Comparison of ENCODE assay signal across 29 cellular contexts in genomic region chr1:36080801-36081200, GRCh38. TPM values are rescaled to one million over a fixed set of nuclear protein-coding genes. Genes with fewer than 3 reads are reported as not detected.
"Had no signal": no experiment of that assay in that cellular context is flagged by ENCODE, and none has a peak within 500 bp of the region (broad histone marks: within the 10 kb centered on the region; RNA-seq: fewer than 3 reads in every experiment).

No MANE protein-coding gene starts in this region.

- H3K36me3 Mint-ChIP-seq: activated CD8-positive, alpha-beta memory T cell treated with anti-CD3 and anti-CD28 coated beads, Interleukin-2, amount 10 ng/mL, durations not matched to agents 7 days and 5 days; activated naive CD4-positive, alpha-beta T cell treated with anti-CD3 and anti-CD28 coated beads, Interleukin-2, amount 50 U/mL, for 24 hours; T-cell had no signal

- FAIRE-seq: bronchial epithelial cell, TTC549 had no signal

- H3K27me3 ChIP-seq: Peyer's patch had no signal

- H3K4me1 Mint-ChIP-seq: activated B cell treated with CpG ODN at 0.5 μM for 24 hours; activated CD4-positive, alpha-beta T cell treated with anti-CD3 and anti-CD28 coated beads, Interleukin-2, amount 10 ng/mL, durations not matched to agents 24 days and 14 days; activated naive CD4-positive, alpha-beta T cell treated with anti-CD3 and anti-CD28 coated beads, Interleukin-2, amount 50 U/mL, for 24 hours had no signal

- H3K27ac ChIP-seq: Peyer's patch had no signal

- H3K4me3 Mint-ChIP-seq: activated B cell treated with CpG ODN at 0.5 μM for 24 hours; activated CD4-positive, alpha-beta T cell treated with anti-CD3 and anti-CD28 coated beads, Interleukin-2, amount 10 ng/mL, durations not matched to agents 24 days and 14 days; activated CD8-positive, alpha-beta memory T cell treated with anti-CD3 and anti-CD28 coated beads, Interleukin-2, amount 10 ng/mL, durations not matched to agents 7 days and 5 days; activated naive CD4-positive, alpha-beta T cell treated with anti-CD3 and anti-CD28 coated beads, Interleukin-2, amount 50 U/mL, for 24 hours; activated T-cell treated with anti-CD3 and anti-CD28 coated beads, Interleukin-2, amount 50 U/mL, for 24 hours; activated T-helper 1 cell treated with anti-CD3 and anti-CD28 coated beads, Interleukin-12 subunit alpha, Interleukin-12 subunit beta, Interleukin-2, Interleukin-4 antibody, amounts not matched to agents 30 ng/mL and 10 ng/mL and 1 ng/mL, durations not matched to agents 14 hours and 24 hours and 36 hours; T-cell had no signal

- H3K9me3 ChIP-seq: Peyer's patch had no signal

- H3K4me3 ChIP-seq: Peyer's patch had no signal

- H3K9me3 Mint-ChIP-seq: activated B cell treated with CpG ODN at 0.5 μM for 24 hours; activated CD4-positive, alpha-beta T cell treated with anti-CD3 and anti-CD28 coated beads, Interleukin-2, amount 10 ng/mL, durations not matched to agents 24 days and 14 days; activated naive CD4-positive, alpha-beta T cell treated with anti-CD3 and anti-CD28 coated beads, Interleukin-2, amount 50 U/mL, for 24 hours; activated T-cell treated with anti-CD3 and anti-CD28 coated beads, Interleukin-2, amount 50 U/mL, for 24 hours; activated T-helper 1 cell treated with anti-CD3 and anti-CD28 coated beads, Interleukin-12 subunit alpha, Interleukin-12 subunit beta, Interleukin-2, Interleukin-4 antibody, amounts not matched to agents 30 ng/mL and 10 ng/mL and 1 ng/mL, durations not matched to agents 14 hours and 24 hours and 36 hours; T-cell had no signal

- DNase-seq: activated B cell treated with CpG ODN at 0.5 μM for 24 hours; activated CD4-positive, alpha-beta T cell treated with anti-CD3 and anti-CD28 coated beads for 1 hour; activated CD4-positive, alpha-beta T cell treated with anti-CD3 and anti-CD28 coated beads, Interleukin-2, amount 10 ng/mL, durations not matched to agents 24 days and 14 days; activated CD4-positive, alpha-beta T cell treated with anti-CD3 and anti-CD28 coated beads, Interleukin-2, amount 50 U/mL, for 48 hours; activated CD8-positive, alpha-beta memory T cell treated with anti-CD3 and anti-CD28 coated beads, Interleukin-2, amount 10 ng/mL, durations not matched to agents 7 days and 5 days; activated effector memory CD4-positive, alpha-beta T cell treated with Interleukin-2 at 50 U/mL for 16 hours; activated naive CD4-positive, alpha-beta T cell; activated T-cell treated with anti-CD3 and anti-CD28 coated beads, Interleukin-2, amount 50 U/mL, for 24 hours; aorta; central memory CD4-positive, alpha-beta T cell; MM.1S; NCI-H1105; NCI-H1436 treated with DMSO at 0.1 percent for 48 hours; NCI-H187; NCI-H2081; NCI-H446 treated with DMSO at 0.1 percent for 48 hours; NCI-H524 treated with DMSO at 0.1 percent for 48 hours; NCI-H774; Peyer's patch; SHP77 treated with DMSO at 0.1 percent for 48 hours; T-cell; T-helper 2 cell; T1000 had no signal

- H3K27ac Mint-ChIP-seq: activated B cell treated with CpG ODN at 0.5 μM for 24 hours; activated CD4-positive, alpha-beta T cell treated with anti-CD3 and anti-CD28 coated beads, Interleukin-2, amount 10 ng/mL, durations not matched to agents 24 days and 14 days; activated CD8-positive, alpha-beta memory T cell treated with anti-CD3 and anti-CD28 coated beads, Interleukin-2, amount 10 ng/mL, durations not matched to agents 7 days and 5 days; activated naive CD4-positive, alpha-beta T cell treated with anti-CD3 and anti-CD28 coated beads, Interleukin-2, amount 50 U/mL, for 24 hours; activated T-cell treated with anti-CD3 and anti-CD28 coated beads, Interleukin-2, amount 50 U/mL, for 24 hours; activated T-helper 1 cell treated with anti-CD3 and anti-CD28 coated beads, Interleukin-12 subunit alpha, Interleukin-12 subunit beta, Interleukin-2, Interleukin-4 antibody, amounts not matched to agents 30 ng/mL and 10 ng/mL and 1 ng/mL, durations not matched to agents 14 hours and 24 hours and 36 hours; T-cell had no signal

- ATAC-seq: activated CD8-positive, alpha-beta memory T cell treated with anti-CD3 and anti-CD28 coated beads, Interleukin-2, amount 10 ng/mL, durations not matched to agents 7 days and 5 days; T-cell had no signal

- H3K36me3 ChIP-seq: Peyer's patch had no signal

RNA-seq across cellular contexts. Expression of gene TEKT2, which starts 3.1 kb away (rescaled TPM):
- total RNA-seq: activated B cell treated with CpG ODN at 0.5 μM for 24 hours; activated CD4-positive, alpha-beta T cell treated with anti-CD3 and anti-CD28 coated beads, Interleukin-2, amount 10 ng/mL, durations not matched to agents 24 days and 14 days; activated CD8-positive, alpha-beta memory T cell treated with anti-CD3 and anti-CD28 coated beads, Interleukin-2, amount 10 ng/mL, durations not matched to agents 7 days and 5 days; aorta; OCI-LY7; Peyer's patch; SK-MEL-5 had no signal

RNA-seq across cellular contexts. Expression of gene COL8A2, which starts 44.2 kb away (rescaled TPM):
- total RNA-seq: activated CD8-positive, alpha-beta memory T cell treated with anti-CD3 and anti-CD28 coated beads, Interleukin-2, amount 10 ng/mL, durations not matched to agents 7 days and 5 days; OCI-LY7 had no signal
